ENCODE assay signal across 17 cellular contexts in the genomic region with DNA sequence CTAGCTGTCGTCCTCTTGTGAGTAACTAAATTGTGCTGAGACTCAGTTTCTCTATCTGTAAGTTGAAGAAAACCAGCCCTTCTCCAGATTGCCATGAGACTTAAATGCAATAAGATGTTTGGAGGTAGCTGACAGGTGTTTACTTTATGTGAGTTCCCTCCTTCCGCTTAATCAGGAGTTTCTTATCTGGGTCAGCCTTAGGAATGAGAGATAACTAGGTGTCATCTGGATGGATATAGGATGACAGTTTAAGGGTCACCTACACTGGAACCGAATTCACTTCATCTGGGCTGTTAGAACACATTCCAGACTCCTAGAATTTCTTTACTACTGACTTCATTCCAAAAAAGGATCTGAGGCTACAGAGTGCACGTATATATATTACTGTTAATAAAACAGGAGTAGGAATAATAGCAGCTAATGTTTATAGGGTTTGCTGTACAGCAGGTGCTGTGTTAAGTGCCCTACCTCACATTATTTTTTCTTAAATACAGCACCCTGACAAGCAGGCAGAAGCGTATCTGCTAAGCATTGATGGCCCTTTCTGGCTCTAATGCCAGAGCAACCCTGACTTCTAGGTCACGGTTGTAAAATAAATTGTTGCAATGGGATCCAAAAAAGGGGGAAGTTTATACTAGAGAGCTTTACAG.
"Had no signal": no experiment of that assay in that cellular context is flagged by ENCODE, and none has a peak within 500 bp of the region (broad histone marks: within the 10 kb centered on the region; RNA-seq: fewer than 3 reads in every experiment).

No MANE protein-coding gene starts in this region.

- H3K9me3 ChIP-seq: esophagus muscularis mucosa, sigmoid colon, uterus had no signal

- ATAC-seq: natural killer cell had no signal

- H3K36me3 ChIP-seq: esophagus muscularis mucosa, sigmoid colon, uterus had no signal

- H3K4me3 Mint-ChIP-seq: central memory CD8-positive, alpha-beta T cell; mesothelial cell of epicardium; natural killer cell; neural crest cell had no signal

- H3K36me3 Mint-ChIP-seq: mesothelial cell of epicardium, natural killer cell had no signal

- DNase-seq: effector memory CD4-positive, alpha-beta T cell; foreskin fibroblast; kidney; left cardiac atrium; mammary epithelial cell; natural killer cell; occipital lobe; sigmoid colon; stimulated activated CD4-positive, alpha-beta T cell treated with anti-CD3 and anti-CD28 coated beads, Interleukin-2, amount 100 ng/mL, for 24 hours; stimulated activated naive CD4-positive, alpha-beta T cell; trophoblast cell; uterus had no signal

- H3K4me1 Mint-ChIP-seq: central memory CD8-positive, alpha-beta T cell; natural killer cell had no signal

- H3K27me3 ChIP-seq: esophagus muscularis mucosa, sigmoid colon, uterus had no signal

- H3K4me3 ChIP-seq: esophagus muscularis mucosa, sigmoid colon, skin epidermis, uterus had no signal

- H3K9me3 Mint-ChIP-seq: central memory CD8-positive, alpha-beta T cell; mesothelial cell of epicardium; natural killer cell; neural crest cell had no signal

- H3K27ac ChIP-seq: esophagus muscularis mucosa, sigmoid colon, skin epidermis had no signal

- H3K4me1 ChIP-seq: uterus had no signal

- H3K27ac Mint-ChIP-seq: mesothelial cell of epicardium, natural killer cell had no signal
